ENCODE assay signal across 18 cellular contexts in the genomic region with DNA sequence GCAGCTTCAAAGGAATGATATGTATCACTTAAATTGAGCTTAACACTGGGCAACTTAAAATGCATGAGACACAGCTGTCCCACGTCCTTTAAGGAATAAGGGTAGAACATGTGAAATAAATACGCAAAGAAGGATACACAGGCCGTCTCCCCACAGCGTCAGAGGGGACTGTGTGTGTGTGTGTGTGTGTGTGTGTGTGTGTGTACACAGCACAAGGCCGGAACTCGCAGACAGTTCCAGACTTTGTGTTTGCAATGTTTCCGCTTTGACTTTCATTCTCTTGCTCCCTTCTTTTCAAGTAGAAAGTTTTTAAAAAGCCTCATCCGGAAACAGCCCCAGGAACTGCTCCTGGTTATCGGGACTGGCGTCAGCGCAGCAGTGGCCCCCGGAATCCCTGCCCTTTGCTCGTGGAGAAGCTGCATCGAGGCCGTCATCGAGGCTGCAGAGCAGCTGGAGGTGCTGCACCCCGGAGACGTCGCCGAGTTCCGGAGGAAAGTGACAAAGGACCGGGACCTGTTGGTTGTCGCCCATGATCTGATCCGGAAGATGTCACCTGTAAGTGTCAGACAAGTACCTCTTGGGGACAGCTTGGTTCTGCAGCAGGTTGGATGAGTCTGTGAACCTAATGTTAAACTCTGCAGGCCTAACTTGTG. TPM values are rescaled to one million over a fixed set of nuclear protein-coding genes. Genes with fewer than 3 reads are reported as not detected.
DNase-seq lines count a peak whose midpoint lies in the region; ATAC-seq and TF ChIP-seq lines count a peak whose summit lies in the region.
"Had no signal": no experiment of that assay in that cellular context is flagged by ENCODE, and none has a peak within 500 bp of the region (broad histone marks: within the 10 kb centered on the region; RNA-seq: fewer than 3 reads in every experiment).

No MANE protein-coding gene starts in this region.

- no peaks in the 10 kb centered on the region for H3K27me3 ChIP-seq in gastrocnemius medialis
- H3K27me3 ChIP-seq: BE2C, MG63 had no signal

- DNase-seq in activated naive CD4-positive, alpha-beta T cell treated with anti-CD3 and anti-CD28 coated beads, Interleukin-2, amount 10 ng/mL, durations not matched to agents 7 days and 5 days = no peak
- no peak for DNase-seq in activated naive CD4-positive, alpha-beta T cell treated with anti-CD3 and anti-CD28 coated beads, Interleukin-2, amount 50 U/mL, for 16 hours
- DNase-seq in T-cell = peak in 1 of 34 experiments; percentile 27
- no peak for DNase-seq in effector memory CD8-positive, alpha-beta T cell
- DNase-seq in gastrocnemius medialis = no peak
- no peak for DNase-seq in NCI-H446 (lab: John Stamatoyannopoulos, UW)
- no peak for DNase-seq in NK-92 (lab: John Stamatoyannopoulos, UW; ENCODE audit: unreplicated experiment)
- DNase-seq: BE2C, Caco-2, H7, MG63, NCI-H1092 treated with DMSO at 0.1 percent for 48 hours, NCI-H1694, NCI-H2107, NCI-H226, NCI-H69 had no signal

- peak overlapping the region; percentile 56 for H3K4me3 Mint-ChIP-seq in activated naive CD4-positive, alpha-beta T cell treated with anti-CD3 and anti-CD28 coated beads, Interleukin-2, amount 10 ng/mL, durations not matched to agents 7 days and 5 days
- peak overlapping the region; percentile 28 to 84 (median 61) for H3K4me3 Mint-ChIP-seq in T-cell
- no peak overlapping the region for H3K4me3 Mint-ChIP-seq in effector memory CD8-positive, alpha-beta T cell

- H3K36me3 ChIP-seq in gastrocnemius medialis = peaks cover 0 to 18% of the 10 kb centered on the region in 2 donors

- ATAC-seq in T-cell (replicated peaks in 1 of 4) (no peak), gastrocnemius medialis (no peak), GM19328 (IDR thresholded peaks at IDR 0.05; ENCODE audit: unreplicated experiment) (no peak)
- no peak for ATAC-seq in effector memory CD8-positive, alpha-beta T cell (replicated peaks)
- ATAC-seq: Right ventricle myocardium inferior had no signal

- peaks cover 65% of the 10 kb centered on the region for H3K4me1 Mint-ChIP-seq in activated naive CD4-positive, alpha-beta T cell treated with anti-CD3 and anti-CD28 coated beads, Interleukin-2, amount 10 ng/mL, durations not matched to agents 7 days and 5 days
- peaks cover 69 to 77% (median 71%) of the 10 kb centered on the region in 3 donors for H3K4me1 Mint-ChIP-seq in T-cell
- H3K4me1 Mint-ChIP-seq in effector memory CD8-positive, alpha-beta T cell (ENCODE audit: low read depth in 2 of 2) = peaks cover 36 to 48% of the 10 kb centered on the region in 2 donors

- H3K27me3 Mint-ChIP-seq in activated naive CD4-positive, alpha-beta T cell treated with anti-CD3 and anti-CD28 coated beads, Interleukin-2, amount 10 ng/mL, durations not matched to agents 7 days and 5 days = no peaks in the 10 kb centered on the region
- H3K27me3 Mint-ChIP-seq in T-cell = no peaks in the 10 kb centered on the region
- H3K27me3 Mint-ChIP-seq in effector memory CD8-positive, alpha-beta T cell = no peaks in the 10 kb centered on the region

- no peaks in the 10 kb centered on the region for H3K9me3 Mint-ChIP-seq in activated naive CD4-positive, alpha-beta T cell treated with anti-CD3 and anti-CD28 coated beads, Interleukin-2, amount 10 ng/mL, durations not matched to agents 7 days and 5 days
- H3K9me3 Mint-ChIP-seq in T-cell = no peaks in the 10 kb centered on the region
- H3K9me3 Mint-ChIP-seq in effector memory CD8-positive, alpha-beta T cell = no peaks in the 10 kb centered on the region

- H3K36me3 Mint-ChIP-seq in activated naive CD4-positive, alpha-beta T cell treated with anti-CD3 and anti-CD28 coated beads, Interleukin-2, amount 10 ng/mL, durations not matched to agents 7 days and 5 days = peaks cover 53% of the 10 kb centered on the region
- peaks cover 50% of the 10 kb centered on the region for H3K36me3 Mint-ChIP-seq in T-cell
- peaks cover 62% of the 10 kb centered on the region for H3K36me3 Mint-ChIP-seq in effector memory CD8-positive, alpha-beta T cell (ENCODE audit: insufficient read depth)

- peak overlapping the region; percentile 82 to 84 (median 84) for H3K27ac ChIP-seq in gastrocnemius medialis

- CTCF ChIA-PET in activated naive CD4-positive, alpha-beta T cell treated with anti-CD3 and anti-CD28 coated beads, Interleukin-2, amount 10 ng/mL, durations not matched to agents 7 days and 5 days (lab: Charles Lee) = no interaction called here
- CTCF ChIA-PET in T-cell (lab: Charles Lee) = interaction anchor here (0.6 to 1.4 kb wide), 3 partner anchors 11 to 76 kb away, joined by 3 to 4 read pairs (median 4); no protein-coding TSS in a partner anchor

- H3K27ac Mint-ChIP-seq in activated naive CD4-positive, alpha-beta T cell treated with anti-CD3 and anti-CD28 coated beads, Interleukin-2, amount 10 ng/mL, durations not matched to agents 7 days and 5 days = peak overlapping the region; percentile 85
- peak overlapping the region; percentile 31 to 99 for H3K27ac Mint-ChIP-seq in T-cell
- H3K27ac Mint-ChIP-seq in effector memory CD8-positive, alpha-beta T cell = peak overlapping the region; percentile 63 to 81

- no peaks in the 10 kb centered on the region for H3K9me3 ChIP-seq in gastrocnemius medialis
- H3K9me3 ChIP-seq: BE2C, Caco-2, MG63 had no signal

- no peak for TF ChIP-seq POLR2A in gastrocnemius medialis (IDR thresholded peaks at IDR 0.05)

- peaks cover 24 to 43% of the 10 kb centered on the region in 2 donors for H3K4me1 ChIP-seq in gastrocnemius medialis

- POLR2A ChIA-PET in T-cell (lab: Charles Lee) = interaction anchor here in 1 of 2 donors (0.7 to 1.0 kb wide), 2 partner anchors 13 to 89 kb away, joined by 3 to 5 read pairs; no protein-coding TSS in a partner anchor

- no peak for TF ChIP-seq CTCF in gastrocnemius medialis (IDR thresholded peaks at IDR 0.05 in 4 of 5, conservative IDR thresholded peaks at IDR 0.05 in 1 of 5)

- in situ Hi-C loops in gastrocnemius medialis (cut with MboI; ENCODE audit: low sequenced_read_pairs in 4 of 4) = no loop called here

- intact Hi-C loops in gastrocnemius medialis (cut with DNase I; ENCODE audit: low total_unique reads) = loop anchor here (10.0 kb wide), 1 partner anchor 712 kb away; no protein-coding TSS in a partner anchor

- no peak overlapping the region for H3K4me3 ChIP-seq in gastrocnemius medialis
- H3K4me3 ChIP-seq: MG63 had no signal

RNA-seq across cellular contexts. Expression of gene FAM118A, which starts 13.3 kb away (rescaled TPM):
- total RNA-seq in T-cell = 100 to 1,000 TPM in 4 of 5 donors, 10 to 100 TPM in 1; 53.5 to 394 (median 154) TPM
- 10 to 100 TPM in 3 of 4 donors, 1 to 10 TPM in 1; 4.1 to 30.0 (median 24.2) TPM for total RNA-seq in gastrocnemius medialis

RNA-seq across cellular contexts. Expression of gene UPK3A, which starts 38.2 kb away (rescaled TPM):
- total RNA-seq in T-cell (not detected), gastrocnemius medialis (1 to 10 TPM in 2 of 4 donors, under 1 TPM in 2; 0.70 to 6.4 (median 2.1) TPM)
- total RNA-seq: H7 had no signal

Comparison
In these comparisons a context has a peak if more than half of its experiments do, and no peak if none do; other contexts are left out.
1. H3K4me3 Mint-ChIP-seq: peak in activated naive CD4-positive, alpha-beta T cell treated with anti-CD3 and anti-CD28 coated beads, Interleukin-2, amount 10 ng/mL, durations not matched to agents 7 days and 5 days (single experiment) and T-cell (3 of 3); none in effector memory CD8-positive, alpha-beta T cell (0 of 2).
2. Peak in every context shown above with its lines, with median percentiles within 50 percentile points of each other: H3K27ac Mint-ChIP-seq.